8 cellular contexts compared by ENCODE assay signal in the genomic region with DNA sequence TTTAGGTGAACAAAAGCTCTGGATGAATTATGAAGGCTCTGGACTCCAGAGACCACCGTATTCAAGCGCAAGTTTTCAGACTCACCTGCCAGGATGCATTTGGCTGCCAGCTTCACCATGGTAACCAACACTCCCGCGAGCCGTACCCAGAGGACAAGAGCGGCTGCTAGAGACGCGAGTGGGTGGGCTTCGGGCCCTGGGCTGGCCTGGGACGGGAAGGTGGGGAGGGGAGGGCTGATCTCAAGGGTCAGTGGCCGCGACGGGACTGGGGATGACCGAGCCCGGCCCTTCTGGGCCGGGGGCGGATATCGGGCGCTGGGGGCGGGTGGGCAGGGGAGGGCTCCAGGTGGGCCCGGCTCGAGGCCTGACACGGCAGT. TPM values are rescaled to one million over a fixed set of nuclear protein-coding genes. Genes with fewer than 3 reads are reported as not detected.
DNase-seq lines count a peak whose midpoint lies in the region; ATAC-seq and TF ChIP-seq lines count a peak whose summit lies in the region.

No MANE protein-coding gene starts in this region.

- peak overlapping the region; percentile 85; the same call in 1 of the 2 replicates for H2AFZ ChIP-seq in KMS-11 (ENCODE audit: low read depth)

- peaks cover 9% of the 10 kb centered on the region for H3K27me3 Mint-ChIP-seq in endothelial cell (ENCODE audit: unreplicated experiment)
- H3K27me3 Mint-ChIP-seq in naive thymus-derived CD8-positive, alpha-beta T cell: no peaks in the 10 kb centered on the region

- H3K9me3 Mint-ChIP-seq in endothelial cell (ENCODE audit: unreplicated experiment): no peaks in the 10 kb centered on the region
- no peaks in the 10 kb centered on the region for H3K9me3 Mint-ChIP-seq in naive thymus-derived CD8-positive, alpha-beta T cell

- no peaks in the 10 kb centered on the region for H3K79me2 ChIP-seq in KMS-11 (ENCODE audit: insufficient read depth, low read depth)

- H3K27me3 ChIP-seq in KMS-11 (ENCODE audit: insufficient read depth, low read depth) (peaks cover 27% of the 10 kb centered on the region), thymus (ENCODE audit: control insufficient read depth, insufficient read depth) (no peaks in the 10 kb centered on the region)

- H3K4me2 ChIP-seq in KMS-11: peak overlapping the region; percentile 92

- peaks cover 20% of the 10 kb centered on the region for H3K4me1 Mint-ChIP-seq in endothelial cell (ENCODE audit: unreplicated experiment)
- peaks cover 24 to 41% (median 27%) of the 10 kb centered on the region in 4 donors for H3K4me1 Mint-ChIP-seq in naive thymus-derived CD8-positive, alpha-beta T cell

- peak overlapping the region; percentile 94 for H3K4me3 Mint-ChIP-seq in endothelial cell (ENCODE audit: unreplicated experiment)
- H3K4me3 Mint-ChIP-seq in naive thymus-derived CD8-positive, alpha-beta T cell: peak overlapping the region; percentile 82 to 96 (median 92)

- WGBS in thymus: under 1% methylated on average over 23 of the region's 23 CpGs

- peaks cover 14% of the 10 kb centered on the region for H3K36me3 Mint-ChIP-seq in endothelial cell (ENCODE audit: low read depth, unreplicated experiment)
- peaks cover 0 to 7% (median 0%) of the 10 kb centered on the region in 3 donors for H3K36me3 Mint-ChIP-seq in naive thymus-derived CD8-positive, alpha-beta T cell

- no peaks in the 10 kb centered on the region for H3K9me3 ChIP-seq in thymus (ENCODE audit: control insufficient read depth)

- peak overlapping the region; percentile 28; the same call in 1 of the 2 replicates for H3K9ac ChIP-seq in KMS-11

- peak; percentile 16 for DNase-seq in NCI-H2029 (lab: John Stamatoyannopoulos, UW)
- no peak for DNase-seq in NCI-H2029 treated with DMSO at 0.1 percent for 48 hours (lab: John Stamatoyannopoulos, UW)
- DNase-seq in activated CD4-positive, alpha-beta T cell treated with anti-CD3 and anti-CD28 coated beads, Interleukin-2, amount 50 U/mL, for 4 hours: peak; percentile 14 to 21
- peak; percentile 48 for DNase-seq in endothelial cell (ENCODE audit: low spot score)
- DNase-seq in naive thymus-derived CD8-positive, alpha-beta T cell: peak; percentile 16 to 81 (median 54)
- no peak for DNase-seq in DMS114 treated with DMSO at 0.1 percent for 48 hours (lab: John Stamatoyannopoulos, UW; ENCODE audit: unreplicated experiment)

- POLR2A ChIA-PET in naive thymus-derived CD8-positive, alpha-beta T cell (lab: Charles Lee): interaction anchor here (0.9 to 2.4 kb wide), 14 partner anchors 12 to 833 kb away, joined by 3 to 14 read pairs (median 4); partner anchors contain the start of genes EIF3D, GGA1 and MFNG

- no peaks in the 10 kb centered on the region for H4K20me1 ChIP-seq in KMS-11 (ENCODE audit: insufficient read depth)

- TF ChIP-seq CTCF in KMS-11 (conservative IDR thresholded peaks at IDR 0.05; ENCODE audit: low read depth, low read length): no peak
- TF ChIP-seq CTCF in endothelial cell (IDR thresholded peaks at IDR 0.05; ENCODE audit: unreplicated experiment): no peak

- peak; percentile 15 to 22 for ATAC-seq in naive thymus-derived CD8-positive, alpha-beta T cell

- H3K27ac ChIP-seq in KMS-11: no peak overlapping the region
- H3K27ac ChIP-seq in thymus (ENCODE audit: low read depth): peak overlapping the region; percentile 78

- H3K36me3 ChIP-seq in KMS-11 (ENCODE audit: insufficient read depth) (no peaks in the 10 kb centered on the region), thymus (ENCODE audit: control insufficient read depth, insufficient read depth) (no peaks in the 10 kb centered on the region)

- H3K4me3 ChIP-seq in KMS-11 (IDR thresholded peaks at IDR 0.05; ENCODE audit: insufficient read depth, low read depth, low read length) (no peak overlapping the region), thymus (ENCODE audit: low read length) (peak overlapping the region; percentile 94)

- H3K4me1 ChIP-seq in KMS-11 (ENCODE audit: low read depth, poor library complexity, severe bottlenecking) (peaks cover 12% of the 10 kb centered on the region), thymus (ENCODE audit: control insufficient read depth, insufficient read depth, low read length) (peaks cover 11% of the 10 kb centered on the region)

- H3K27ac Mint-ChIP-seq in endothelial cell (ENCODE audit: unreplicated experiment): peak overlapping the region; percentile 93
- peak overlapping the region; percentile 91 to 99 (median 95) for H3K27ac Mint-ChIP-seq in naive thymus-derived CD8-positive, alpha-beta T cell

RNA-seq across cellular contexts. Expression of gene IFT27, which starts 0.3 kb away (rescaled TPM):
- 51.1 TPM for total RNA-seq in endothelial cell (ENCODE audit: unreplicated experiment)
- 10 to 100 TPM; 29.0 to 30.3 TPM for total RNA-seq in naive thymus-derived CD8-positive, alpha-beta T cell
- polyA plus RNA-seq in naive thymus-derived CD8-positive, alpha-beta T cell: 1 to 10 TPM; 8.1 to 10.0 (median 9.1) TPM
- 33.9 TPM for polyA plus RNA-seq in thymus

RNA-seq across cellular contexts. Expression of gene PVALB, which starts 41.3 kb away (rescaled TPM):
- not detected for total RNA-seq in endothelial cell (ENCODE audit: unreplicated experiment)
- total RNA-seq in naive thymus-derived CD8-positive, alpha-beta T cell: not detected
- polyA plus RNA-seq in naive thymus-derived CD8-positive, alpha-beta T cell: not detected
- polyA plus RNA-seq in thymus: 2.2 TPM

Comparison
In these comparisons a context has a peak if more than half of its experiments do, and no peak if none do; other contexts are left out.
1. DNase-seq: peak in NCI-H2029 (single experiment), activated CD4-positive, alpha-beta T cell treated with anti-CD3 and anti-CD28 coated beads, Interleukin-2, amount 50 U/mL, for 4 hours (2 of 2), endothelial cell (single experiment) and naive thymus-derived CD8-positive, alpha-beta T cell (10 of 10); none in NCI-H2029 treated with DMSO at 0.1 percent for 48 hours (single experiment) and DMS114 treated with DMSO at 0.1 percent for 48 hours (single experiment).